In the genomic region with DNA sequence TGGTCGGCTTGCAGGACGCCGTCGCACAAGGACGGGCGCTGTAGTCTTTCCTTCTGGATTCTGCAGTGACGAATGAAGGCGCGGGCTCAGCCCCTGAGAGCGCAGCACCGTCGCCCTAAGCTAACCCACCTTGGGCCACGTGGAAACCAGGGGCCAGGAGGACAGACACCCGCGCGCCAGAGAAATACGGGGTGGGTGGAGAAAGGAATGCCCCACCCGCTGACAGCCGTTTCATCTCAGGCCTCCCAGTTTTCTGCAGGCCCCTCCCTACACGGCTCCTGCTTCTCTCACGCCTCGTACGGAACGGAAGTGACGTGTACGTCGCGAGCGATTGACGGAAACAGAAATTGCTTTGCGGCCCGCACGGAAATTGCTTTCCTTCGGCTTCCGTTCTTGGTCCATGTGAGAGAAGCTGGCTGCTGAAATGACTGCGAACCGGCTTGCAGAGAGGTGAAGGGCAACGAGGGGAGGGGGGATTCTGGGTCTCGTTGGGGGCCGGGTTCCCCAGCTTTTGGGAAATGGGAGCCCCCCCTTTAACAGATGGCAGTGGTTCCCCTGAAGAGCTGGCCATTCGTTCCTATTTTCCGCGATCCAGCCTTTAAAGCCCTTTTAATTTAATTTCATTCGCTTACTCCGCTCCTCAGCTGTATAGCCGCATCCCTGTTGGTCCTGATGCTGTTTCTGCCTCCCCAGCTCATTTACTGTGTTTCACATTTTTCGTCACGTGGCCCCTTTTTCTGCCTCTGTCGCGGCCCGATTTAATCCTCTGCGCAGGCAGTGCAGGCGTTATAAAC, we compare ENCODE assay signal across 1 cellular context.
A peak's percentile ranks its signal among the peaks of the same experiment; 100 is the strongest.
TF ChIP-seq lines count a peak whose summit lies in the region.

A gene with protein sequence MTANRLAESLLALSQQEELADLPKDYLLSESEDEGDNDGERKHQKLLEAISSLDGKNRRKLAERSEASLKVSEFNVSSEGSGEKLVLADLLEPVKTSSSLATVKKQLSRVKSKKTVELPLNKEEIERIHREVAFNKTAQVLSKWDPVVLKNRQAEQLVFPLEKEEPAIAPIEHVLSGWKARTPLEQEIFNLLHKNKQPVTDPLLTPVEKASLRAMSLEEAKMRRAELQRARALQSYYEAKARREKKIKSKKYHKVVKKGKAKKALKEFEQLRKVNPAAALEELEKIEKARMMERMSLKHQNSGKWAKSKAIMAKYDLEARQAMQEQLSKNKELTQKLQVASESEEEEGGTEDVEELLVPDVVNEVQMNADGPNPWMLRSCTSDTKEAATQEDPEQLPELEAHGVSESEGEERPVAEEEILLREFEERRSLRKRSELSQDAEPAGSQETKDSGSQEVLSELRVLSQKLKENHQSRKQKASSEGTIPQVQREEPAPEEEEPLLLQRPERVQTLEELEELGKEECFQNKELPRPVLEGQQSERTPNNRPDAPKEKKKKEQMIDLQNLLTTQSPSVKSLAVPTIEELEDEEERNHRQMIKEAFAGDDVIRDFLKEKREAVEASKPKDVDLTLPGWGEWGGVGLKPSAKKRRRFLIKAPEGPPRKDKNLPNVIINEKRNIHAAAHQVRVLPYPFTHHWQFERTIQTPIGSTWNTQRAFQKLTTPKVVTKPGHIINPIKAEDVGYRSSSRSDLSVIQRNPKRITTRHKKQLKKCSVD (plus strand): TSS at position 378 of the 794 bp plus-strand sequence. CDS start 47 bp downstream, at position 425.

TF ChIP-seq in HEK293, 187 proteins besides CTCF, POLR2A, EP300 and RAD21 (continued from another document):
- TF ChIP-seq, protein P1, sequence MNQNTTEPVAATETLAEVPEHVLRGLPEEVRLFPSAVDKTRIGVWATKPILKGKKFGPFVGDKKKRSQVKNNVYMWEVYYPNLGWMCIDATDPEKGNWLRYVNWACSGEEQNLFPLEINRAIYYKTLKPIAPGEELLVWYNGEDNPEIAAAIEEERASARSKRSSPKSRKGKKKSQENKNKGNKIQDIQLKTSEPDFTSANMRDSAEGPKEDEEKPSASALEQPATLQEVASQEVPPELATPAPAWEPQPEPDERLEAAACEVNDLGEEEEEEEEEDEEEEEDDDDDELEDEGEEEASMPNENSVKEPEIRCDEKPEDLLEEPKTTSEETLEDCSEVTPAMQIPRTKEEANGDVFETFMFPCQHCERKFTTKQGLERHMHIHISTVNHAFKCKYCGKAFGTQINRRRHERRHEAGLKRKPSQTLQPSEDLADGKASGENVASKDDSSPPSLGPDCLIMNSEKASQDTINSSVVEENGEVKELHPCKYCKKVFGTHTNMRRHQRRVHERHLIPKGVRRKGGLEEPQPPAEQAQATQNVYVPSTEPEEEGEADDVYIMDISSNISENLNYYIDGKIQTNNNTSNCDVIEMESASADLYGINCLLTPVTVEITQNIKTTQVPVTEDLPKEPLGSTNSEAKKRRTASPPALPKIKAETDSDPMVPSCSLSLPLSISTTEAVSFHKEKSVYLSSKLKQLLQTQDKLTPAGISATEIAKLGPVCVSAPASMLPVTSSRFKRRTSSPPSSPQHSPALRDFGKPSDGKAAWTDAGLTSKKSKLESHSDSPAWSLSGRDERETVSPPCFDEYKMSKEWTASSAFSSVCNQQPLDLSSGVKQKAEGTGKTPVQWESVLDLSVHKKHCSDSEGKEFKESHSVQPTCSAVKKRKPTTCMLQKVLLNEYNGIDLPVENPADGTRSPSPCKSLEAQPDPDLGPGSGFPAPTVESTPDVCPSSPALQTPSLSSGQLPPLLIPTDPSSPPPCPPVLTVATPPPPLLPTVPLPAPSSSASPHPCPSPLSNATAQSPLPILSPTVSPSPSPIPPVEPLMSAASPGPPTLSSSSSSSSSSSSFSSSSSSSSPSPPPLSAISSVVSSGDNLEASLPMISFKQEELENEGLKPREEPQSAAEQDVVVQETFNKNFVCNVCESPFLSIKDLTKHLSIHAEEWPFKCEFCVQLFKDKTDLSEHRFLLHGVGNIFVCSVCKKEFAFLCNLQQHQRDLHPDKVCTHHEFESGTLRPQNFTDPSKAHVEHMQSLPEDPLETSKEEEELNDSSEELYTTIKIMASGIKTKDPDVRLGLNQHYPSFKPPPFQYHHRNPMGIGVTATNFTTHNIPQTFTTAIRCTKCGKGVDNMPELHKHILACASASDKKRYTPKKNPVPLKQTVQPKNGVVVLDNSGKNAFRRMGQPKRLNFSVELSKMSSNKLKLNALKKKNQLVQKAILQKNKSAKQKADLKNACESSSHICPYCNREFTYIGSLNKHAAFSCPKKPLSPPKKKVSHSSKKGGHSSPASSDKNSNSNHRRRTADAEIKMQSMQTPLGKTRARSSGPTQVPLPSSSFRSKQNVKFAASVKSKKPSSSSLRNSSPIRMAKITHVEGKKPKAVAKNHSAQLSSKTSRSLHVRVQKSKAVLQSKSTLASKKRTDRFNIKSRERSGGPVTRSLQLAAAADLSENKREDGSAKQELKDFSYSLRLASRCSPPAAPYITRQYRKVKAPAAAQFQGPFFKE (tag by site-specific recombination; IDR thresholded peaks at IDR 0.05; ENCODE audit: borderline replicate concordance), result no peak
- TF ChIP-seq WT1 (tag by site-specific recombination; IDR thresholded peaks at IDR 0.05) (peak; percentile 53; the same call in 1 of the 2 replicates), HOXD13 (CRISPR knock-in tag; IDR thresholded peaks at IDR 0.05; ENCODE audit: borderline replicate concordance) (no peak), ZIC2 (tag by site-specific recombination; IDR thresholded peaks at IDR 0.05) (0 out of 2 replicates have a peak, but pooled peaks have one; percentile 29), ZNF416 (tag by site-specific recombination; IDR thresholded peaks at IDR 0.05) (no peak), ZBTB48 (tag by site-specific recombination; IDR thresholded peaks at IDR 0.05) (peak; percentile 73; the same call in 1 of the 2 replicates), REPIN1 (tag by site-specific recombination; IDR thresholded peaks at IDR 0.05; ENCODE audit: low read depth) (no peak), ZFP3 (tag by site-specific recombination; IDR thresholded peaks at IDR 0.05; ENCODE audit: low read depth) (peak; percentile 83), ZNF324 (tag by site-specific recombination; IDR thresholded peaks at IDR 0.05) (no peak; the same call in 1 of the 2 replicates), ZNF114 (tag by site-specific recombination; IDR thresholded peaks at IDR 0.05) (no peak), ZBTB21 (tag by site-specific recombination; IDR thresholded peaks at IDR 0.05) (peak; percentile 91), OSR2 (tag by site-specific recombination; IDR thresholded peaks at IDR 0.05) (no peak; the same call in 1 of the 2 replicates), KLF8 (tag by site-specific recombination; IDR thresholded peaks at IDR 0.05) (peak; percentile 86), ZNF555 (tag by site-specific recombination; conservative IDR thresholded peaks at IDR 0.05) (no peak), ZEB2 (tag by site-specific recombination; IDR thresholded peaks at IDR 0.05) (peak; percentile 62; the same call in 1 of the 2 replicates), ZNF792 (tag by site-specific recombination; IDR thresholded peaks at IDR 0.05) (no peak)
- TF ChIP-seq, protein P2, sequence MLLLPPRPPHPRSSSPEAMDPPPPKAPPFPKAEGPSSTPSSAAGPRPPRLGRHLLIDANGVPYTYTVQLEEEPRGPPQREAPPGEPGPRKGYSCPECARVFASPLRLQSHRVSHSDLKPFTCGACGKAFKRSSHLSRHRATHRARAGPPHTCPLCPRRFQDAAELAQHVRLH (tag by site-specific recombination; IDR thresholded peaks at IDR 0.05), result 0 out of 2 replicates have a peak, but pooled peaks have one; percentile 12
- TF ChIP-seq, protein P3, sequence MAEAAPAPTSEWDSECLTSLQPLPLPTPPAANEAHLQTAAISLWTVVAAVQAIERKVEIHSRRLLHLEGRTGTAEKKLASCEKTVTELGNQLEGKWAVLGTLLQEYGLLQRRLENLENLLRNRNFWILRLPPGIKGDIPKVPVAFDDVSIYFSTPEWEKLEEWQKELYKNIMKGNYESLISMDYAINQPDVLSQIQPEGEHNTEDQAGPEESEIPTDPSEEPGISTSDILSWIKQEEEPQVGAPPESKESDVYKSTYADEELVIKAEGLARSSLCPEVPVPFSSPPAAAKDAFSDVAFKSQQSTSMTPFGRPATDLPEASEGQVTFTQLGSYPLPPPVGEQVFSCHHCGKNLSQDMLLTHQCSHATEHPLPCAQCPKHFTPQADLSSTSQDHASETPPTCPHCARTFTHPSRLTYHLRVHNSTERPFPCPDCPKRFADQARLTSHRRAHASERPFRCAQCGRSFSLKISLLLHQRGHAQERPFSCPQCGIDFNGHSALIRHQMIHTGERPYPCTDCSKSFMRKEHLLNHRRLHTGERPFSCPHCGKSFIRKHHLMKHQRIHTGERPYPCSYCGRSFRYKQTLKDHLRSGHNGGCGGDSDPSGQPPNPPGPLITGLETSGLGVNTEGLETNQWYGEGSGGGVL (tag by site-specific recombination; IDR thresholded peaks at IDR 0.05), result no peak
- TF ChIP-seq, protein P4, sequence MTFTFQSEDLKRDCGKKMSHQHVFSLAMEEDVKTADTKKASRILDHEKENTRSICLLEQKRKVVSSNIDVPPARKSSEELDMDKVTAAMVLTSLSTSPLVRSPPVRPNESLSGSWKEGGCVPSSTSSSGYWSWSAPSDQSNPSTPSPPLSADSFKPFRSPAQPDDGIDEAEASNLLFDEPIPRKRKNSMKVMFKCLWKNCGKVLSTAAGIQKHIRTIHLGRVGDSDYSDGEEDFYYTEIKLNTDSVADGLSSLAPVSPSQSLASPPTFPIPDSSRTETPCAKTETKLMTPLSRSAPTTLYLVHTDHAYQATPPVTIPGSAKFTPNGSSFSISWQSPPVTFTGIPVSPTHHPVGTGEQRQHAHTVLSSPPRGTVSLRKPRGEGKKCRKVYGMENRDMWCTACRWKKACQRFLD (tag by site-specific recombination; IDR thresholded peaks at IDR 0.05), result no peak
- TF ChIP-seq, protein P5, sequence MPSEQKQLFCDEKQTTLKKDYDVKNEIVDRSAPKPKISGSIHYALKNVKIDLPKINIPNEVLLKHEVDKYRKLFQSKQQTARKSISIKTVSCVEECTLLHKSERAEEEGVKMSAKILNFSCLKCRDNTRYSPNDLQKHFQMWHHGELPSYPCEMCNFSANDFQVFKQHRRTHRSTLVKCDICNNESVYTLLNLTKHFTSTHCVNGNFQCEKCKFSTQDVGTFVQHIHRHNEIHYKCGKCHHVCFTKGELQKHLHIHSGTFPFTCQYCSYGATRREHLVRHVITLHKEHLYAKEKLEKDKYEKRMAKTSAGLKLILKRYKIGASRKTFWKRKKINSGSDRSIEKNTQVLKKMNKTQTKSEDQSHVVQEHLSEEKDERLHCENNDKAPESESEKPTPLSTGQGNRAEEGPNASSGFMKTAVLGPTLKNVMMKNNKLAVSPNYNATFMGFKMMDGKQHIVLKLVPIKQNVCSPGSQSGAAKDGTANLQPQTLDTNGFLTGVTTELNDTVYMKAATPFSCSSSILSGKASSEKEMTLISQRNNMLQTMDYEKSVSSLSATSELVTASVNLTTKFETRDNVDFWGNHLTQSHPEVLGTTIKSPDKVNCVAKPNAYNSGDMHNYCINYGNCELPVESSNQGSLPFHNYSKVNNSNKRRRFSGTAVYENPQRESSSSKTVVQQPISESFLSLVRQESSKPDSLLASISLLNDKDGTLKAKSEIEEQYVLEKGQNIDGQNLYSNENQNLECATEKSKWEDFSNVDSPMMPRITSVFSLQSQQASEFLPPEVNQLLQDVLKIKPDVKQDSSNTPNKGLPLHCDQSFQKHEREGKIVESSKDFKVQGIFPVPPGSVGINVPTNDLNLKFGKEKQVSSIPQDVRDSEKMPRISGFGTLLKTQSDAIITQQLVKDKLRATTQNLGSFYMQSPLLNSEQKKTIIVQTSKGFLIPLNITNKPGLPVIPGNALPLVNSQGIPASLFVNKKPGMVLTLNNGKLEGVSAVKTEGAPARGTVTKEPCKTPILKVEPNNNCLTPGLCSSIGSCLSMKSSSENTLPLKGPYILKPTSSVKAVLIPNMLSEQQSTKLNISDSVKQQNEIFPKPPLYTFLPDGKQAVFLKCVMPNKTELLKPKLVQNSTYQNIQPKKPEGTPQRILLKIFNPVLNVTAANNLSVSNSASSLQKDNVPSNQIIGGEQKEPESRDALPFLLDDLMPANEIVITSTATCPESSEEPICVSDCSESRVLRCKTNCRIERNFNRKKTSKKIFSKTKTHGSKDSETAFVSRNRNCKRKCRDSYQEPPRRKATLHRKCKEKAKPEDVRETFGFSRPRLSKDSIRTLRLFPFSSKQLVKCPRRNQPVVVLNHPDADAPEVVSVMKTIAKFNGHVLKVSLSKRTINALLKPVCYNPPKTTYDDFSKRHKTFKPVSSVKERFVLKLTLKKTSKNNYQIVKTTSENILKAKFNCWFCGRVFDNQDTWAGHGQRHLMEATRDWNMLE (tag by site-specific recombination; conservative IDR thresholded peaks at IDR 0.05; ENCODE audit: low read depth), result peak; percentile 79
- TF ChIP-seq, protein P6, sequence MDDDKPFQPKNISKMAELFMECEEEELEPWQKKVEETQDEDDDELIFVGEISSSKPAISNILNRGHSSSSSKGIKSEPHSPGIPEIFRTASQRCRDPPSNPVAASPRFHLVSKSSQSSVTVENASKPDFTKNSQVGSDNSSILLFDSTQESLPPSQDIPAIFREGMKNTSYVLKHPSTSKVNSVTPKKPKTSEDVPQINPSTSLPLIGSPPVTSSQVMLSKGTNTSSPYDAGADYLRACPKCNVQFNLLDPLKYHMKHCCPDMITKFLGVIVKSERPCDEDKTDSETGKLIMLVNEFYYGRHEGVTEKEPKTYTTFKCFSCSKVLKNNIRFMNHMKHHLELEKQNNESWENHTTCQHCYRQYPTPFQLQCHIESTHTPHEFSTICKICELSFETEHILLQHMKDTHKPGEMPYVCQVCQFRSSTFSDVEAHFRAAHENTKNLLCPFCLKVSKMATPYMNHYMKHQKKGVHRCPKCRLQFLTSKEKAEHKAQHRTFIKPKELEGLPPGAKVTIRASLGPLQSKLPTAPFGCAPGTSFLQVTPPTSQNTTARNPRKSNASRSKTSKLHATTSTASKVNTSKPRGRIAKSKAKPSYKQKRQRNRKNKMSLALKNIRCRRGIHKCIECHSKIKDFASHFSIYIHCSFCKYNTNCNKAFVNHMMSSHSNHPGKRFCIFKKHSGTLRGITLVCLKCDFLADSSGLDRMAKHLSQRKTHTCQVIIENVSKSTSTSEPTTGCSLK (tag by site-specific recombination; IDR thresholded peaks at IDR 0.05), result no peak
- TF ChIP-seq, protein P7, sequence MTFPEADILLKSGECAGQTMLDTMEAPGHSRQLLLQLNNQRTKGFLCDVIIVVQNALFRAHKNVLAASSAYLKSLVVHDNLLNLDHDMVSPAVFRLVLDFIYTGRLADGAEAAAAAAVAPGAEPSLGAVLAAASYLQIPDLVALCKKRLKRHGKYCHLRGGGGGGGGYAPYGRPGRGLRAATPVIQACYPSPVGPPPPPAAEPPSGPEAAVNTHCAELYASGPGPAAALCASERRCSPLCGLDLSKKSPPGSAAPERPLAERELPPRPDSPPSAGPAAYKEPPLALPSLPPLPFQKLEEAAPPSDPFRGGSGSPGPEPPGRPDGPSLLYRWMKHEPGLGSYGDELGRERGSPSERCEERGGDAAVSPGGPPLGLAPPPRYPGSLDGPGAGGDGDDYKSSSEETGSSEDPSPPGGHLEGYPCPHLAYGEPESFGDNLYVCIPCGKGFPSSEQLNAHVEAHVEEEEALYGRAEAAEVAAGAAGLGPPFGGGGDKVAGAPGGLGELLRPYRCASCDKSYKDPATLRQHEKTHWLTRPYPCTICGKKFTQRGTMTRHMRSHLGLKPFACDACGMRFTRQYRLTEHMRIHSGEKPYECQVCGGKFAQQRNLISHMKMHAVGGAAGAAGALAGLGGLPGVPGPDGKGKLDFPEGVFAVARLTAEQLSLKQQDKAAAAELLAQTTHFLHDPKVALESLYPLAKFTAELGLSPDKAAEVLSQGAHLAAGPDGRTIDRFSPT (tag by site-specific recombination; IDR thresholded peaks at IDR 0.05), result peak; percentile 17; the same call in 1 of the 2 replicates
